8 cellular contexts compared by ENCODE assay signal in the genomic region with DNA sequence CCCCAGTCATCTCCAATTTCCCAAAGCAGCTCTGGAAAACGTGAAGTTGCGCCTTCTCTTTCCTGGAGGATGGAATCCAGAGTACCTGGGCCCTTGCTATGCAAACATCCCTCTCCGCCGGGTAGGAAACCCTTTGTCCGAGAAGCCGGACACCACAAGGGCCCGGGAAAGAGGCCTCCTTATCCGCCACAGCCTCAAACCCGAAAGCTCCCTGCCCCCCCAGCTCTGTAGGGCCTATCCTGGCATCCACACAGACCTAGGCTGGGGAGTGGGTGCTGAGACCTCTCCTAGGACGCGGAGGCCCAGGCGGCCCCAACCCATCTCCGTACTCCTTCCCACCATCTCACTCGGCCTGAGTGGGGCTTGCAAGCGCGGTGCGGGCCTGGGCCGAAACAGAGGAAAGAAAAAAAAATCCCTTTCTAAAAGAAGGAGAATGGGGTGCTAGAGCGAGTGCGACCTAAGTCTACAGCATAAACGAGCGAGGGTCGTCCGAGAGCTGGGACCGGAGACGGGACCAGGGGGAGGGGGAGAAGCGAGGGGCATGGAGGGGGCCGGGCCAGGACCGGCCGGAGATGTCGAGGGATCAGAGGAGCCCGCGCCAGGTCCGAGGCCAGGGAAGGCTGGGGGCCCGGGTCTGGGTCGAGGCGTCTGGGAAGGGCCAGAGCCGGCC. TPM values are rescaled to one million over a fixed set of nuclear protein-coding genes. Genes with fewer than 3 reads are reported as not detected.
DNase-seq lines count a peak whose midpoint lies in the region; ATAC-seq and TF ChIP-seq lines count a peak whose summit lies in the region.

No MANE protein-coding gene starts in this region.

- peak overlapping the region; percentile 91 to 99 (median 96) for H3K4me3 Mint-ChIP-seq in CD4-positive, alpha-beta memory T cell

- H3K79me1 ChIP-seq in neuronal stem cell (ENCODE audit: low read depth, low read length), result no peaks in the 10 kb centered on the region

- H2BK12ac ChIP-seq in neuronal stem cell (ENCODE audit: low read length), result no peak overlapping the region

- H3K23ac ChIP-seq in neuronal stem cell (ENCODE audit: low read depth, low read length, poor library complexity), result peak overlapping the region; percentile 35

- peaks cover 60% of the 10 kb centered on the region for H3K4me1 ChIP-seq in CD4-positive, alpha-beta memory T cell (ENCODE audit: insufficient read depth, low read length)
- H3K4me1 ChIP-seq in foreskin keratinocyte (peaks cover 34% of the 10 kb centered on the region), neuronal stem cell (ENCODE audit: control insufficient read depth in 2 of 2, insufficient read depth in 1 of 2, low read depth in 1 of 2, low read length in 2 of 2) (peaks cover 0 to 9% of the 10 kb centered on the region in 2 donors)

- POLR2A ChIA-PET in CD4-positive, alpha-beta memory T cell (lab: Charles Lee; ENCODE audit: partially characterized antibody), result interaction anchor here (0.9 to 4.1 kb wide), 25 partner anchors 9 to 1052 kb away, joined by 3 to 55 read pairs (median 9); a partner anchor contains a TSS

- peak overlapping the region; percentile 93 to 97 for H3K4me3 ChIP-seq in CD4-positive, alpha-beta memory T cell (ENCODE audit: low read length in 2 of 2)
- peak overlapping the region; percentile 90 for H3K4me3 ChIP-seq in NB4 (ENCODE audit: low read depth, low read length)
- peak overlapping the region; percentile 92 to 94 for H3K4me3 ChIP-seq in neuronal stem cell (ENCODE audit: low read length in 2 of 2)

- TF ChIP-seq POLR2A in NB4 (IDR thresholded peaks at IDR 0.05; ENCODE audit: extremely low read depth, insufficient read length), result no peak

- peaks cover 0 to 6% (median 0%) of the 10 kb centered on the region in 8 donors for H3K9me3 Mint-ChIP-seq in CD4-positive, alpha-beta memory T cell

- peak overlapping the region; percentile 99 for H3K9ac ChIP-seq in neuronal stem cell (ENCODE audit: low read depth, low read length, poor library complexity)

- H3K27me3 ChIP-seq in CD4-positive, alpha-beta memory T cell (ENCODE audit: insufficient read depth, low read length), result no peaks in the 10 kb centered on the region
- H3K27me3 ChIP-seq in foreskin keratinocyte (no peaks in the 10 kb centered on the region), neuronal stem cell (ENCODE audit: control insufficient read depth in 3 of 3, insufficient read depth in 3 of 3, low read depth in 1 of 3, low read length in 3 of 3) (no peaks in the 10 kb centered on the region)

- peak overlapping the region; percentile 97 for H2AFZ ChIP-seq in neuronal stem cell (ENCODE audit: low read length)

- H2BK5ac ChIP-seq in neuronal stem cell (ENCODE audit: low read length), result peak overlapping the region; percentile 94

- H3K18ac ChIP-seq in neuronal stem cell (ENCODE audit: low read length), result peak overlapping the region; percentile 99

- H3K9me3 ChIP-seq in CD4-positive, alpha-beta memory T cell (ENCODE audit: control insufficient read depth in 1 of 2, low read length in 2 of 2), result no peaks in the 10 kb centered on the region
- H3K9me3 ChIP-seq in neuronal stem cell (replicated peaks in 1 of 2; ENCODE audit: control insufficient read depth in 2 of 2, insufficient read depth in 1 of 2, low read depth in 1 of 2, low read length in 2 of 2), result peaks cover 0 to 6% of the 10 kb centered on the region in 2 donors

- peak overlapping the region; percentile 93 to 97 (median 96) for H3K27ac Mint-ChIP-seq in CD4-positive, alpha-beta memory T cell

- H3K36me3 Mint-ChIP-seq in CD4-positive, alpha-beta memory T cell, result peaks cover 0 to 15% of the 10 kb centered on the region in 2 donors

- ATAC-seq in GM21529 (IDR thresholded peaks at IDR 0.05; ENCODE audit: unreplicated experiment) (peak; percentile 4), foreskin keratinocyte (no peak), HG03378 (IDR thresholded peaks at IDR 0.05; ENCODE audit: unreplicated experiment) (no peak)

- WGBS in neuronal stem cell (ENCODE audit: extremely low coverage in 2 of 2, insufficient read length in 2 of 2, insufficient replicate concordance in 1 of 2), 2 donors, result no CpG with 5 or more reads among the region's 38 CpGs

- H3K27me3 Mint-ChIP-seq in CD4-positive, alpha-beta memory T cell, result no peaks in the 10 kb centered on the region

- CTCF ChIA-PET in CD4-positive, alpha-beta memory T cell (lab: Charles Lee; ENCODE audit: partially characterized antibody), result interaction anchor here (1.0 to 5.2 kb wide), 15 partner anchors 8 to 286 kb away, joined by 3 to 36 read pairs (median 4); a partner anchor contains a TSS

- no peak overlapping the region for H4K91ac ChIP-seq in neuronal stem cell (ENCODE audit: low read depth, low read length, poor library complexity)

- no peak overlapping the region for H2BK120ac ChIP-seq in neuronal stem cell (ENCODE audit: low read depth, low read length)

- DNase-seq in CD4-positive, alpha-beta memory T cell, result peak in 3 of 5 donors; percentile 11 to 42 (median 13)
- peak; percentile 40 for DNase-seq in NB4 (ENCODE audit: low read depth)
- peak; percentile 12 for DNase-seq in activated gamma-delta T cell (lab: John Stamatoyannopoulos, UW)
- peak in 1 of 2 donors; percentile 17 for DNase-seq in foreskin keratinocyte
- DNase-seq in neuronal stem cell (ENCODE audit: low spot score), result peak; percentile 37
- no peak for DNase-seq in amniotic stem cell (lab: John Stamatoyannopoulos, UW)

- H2AK5ac ChIP-seq in neuronal stem cell (ENCODE audit: low read depth, low read length), result peak overlapping the region; percentile 30

- no peak overlapping the region for H4K8ac ChIP-seq in neuronal stem cell (ENCODE audit: low read depth, low read length)

- peak overlapping the region; percentile 93 for H3K27ac ChIP-seq in CD4-positive, alpha-beta memory T cell (ENCODE audit: low read depth, low read length)
- H3K27ac ChIP-seq in foreskin keratinocyte (peak overlapping the region; percentile 91), neuronal stem cell (replicated peaks; ENCODE audit: low read length) (peak overlapping the region; percentile 98)

- TF ChIP-seq CTCF in NB4 (IDR thresholded peaks at IDR 0.05; ENCODE audit: low read depth, low read length) (no peak), foreskin keratinocyte (conservative IDR thresholded peaks at IDR 0.05) (no peak)

- peaks cover 38 to 63% (median 53%) of the 10 kb centered on the region in 4 donors for H3K4me1 Mint-ChIP-seq in CD4-positive, alpha-beta memory T cell

- H3K4me2 ChIP-seq in neuronal stem cell (ENCODE audit: insufficient read depth, low read length, poor library complexity, severe bottlenecking), result peak overlapping the region; percentile 45

- H3K36me3 ChIP-seq in CD4-positive, alpha-beta memory T cell (ENCODE audit: insufficient read depth, low read length), result no peaks in the 10 kb centered on the region
- peaks cover 0 to 3% of the 10 kb centered on the region in 2 donors for H3K36me3 ChIP-seq in neuronal stem cell (replicated peaks in 1 of 2; ENCODE audit: control insufficient read depth in 2 of 2, insufficient read depth in 2 of 2, low read length in 2 of 2)

- intact Hi-C loops in CD4-positive, alpha-beta memory T cell (cut with micrococcal nuclease), result loop anchor here (1.0 to 2.0 kb wide), 5 partner anchors 61 to 619 kb away; a partner anchor contains a TSS

- H3K14ac ChIP-seq in neuronal stem cell (ENCODE audit: low read length), result no peak overlapping the region

- peak overlapping the region; percentile 43 for H2BK15ac ChIP-seq in neuronal stem cell (ENCODE audit: low read length)

- peak overlapping the region; percentile 46 for H3K4ac ChIP-seq in neuronal stem cell (ENCODE audit: low read length)

RNA-seq across cellular contexts. Expression of a gene that starts 0.6 kb away (rescaled TPM):
- total RNA-seq in CD4-positive, alpha-beta memory T cell, result 10 to 100 TPM; 41.7 to 43.4 TPM
- polyA plus RNA-seq in CD4-positive, alpha-beta memory T cell, result 10 to 100 TPM; 17.1 to 22.6 TPM
- 41.5 and 44.8 TPM in 2 replicates for total RNA-seq in foreskin keratinocyte
- polyA plus RNA-seq in foreskin keratinocyte, result 9.7 and 10.9 TPM in 2 replicates
- 51.4 TPM for polyA plus RNA-seq in neuronal stem cell (2013, experiment 1 of 2)
- polyA plus RNA-seq in neuronal stem cell (2013, experiment 2 of 2), result 51.8 TPM
